ENCODE assay signal across 1 cellular context in the genomic region with DNA sequence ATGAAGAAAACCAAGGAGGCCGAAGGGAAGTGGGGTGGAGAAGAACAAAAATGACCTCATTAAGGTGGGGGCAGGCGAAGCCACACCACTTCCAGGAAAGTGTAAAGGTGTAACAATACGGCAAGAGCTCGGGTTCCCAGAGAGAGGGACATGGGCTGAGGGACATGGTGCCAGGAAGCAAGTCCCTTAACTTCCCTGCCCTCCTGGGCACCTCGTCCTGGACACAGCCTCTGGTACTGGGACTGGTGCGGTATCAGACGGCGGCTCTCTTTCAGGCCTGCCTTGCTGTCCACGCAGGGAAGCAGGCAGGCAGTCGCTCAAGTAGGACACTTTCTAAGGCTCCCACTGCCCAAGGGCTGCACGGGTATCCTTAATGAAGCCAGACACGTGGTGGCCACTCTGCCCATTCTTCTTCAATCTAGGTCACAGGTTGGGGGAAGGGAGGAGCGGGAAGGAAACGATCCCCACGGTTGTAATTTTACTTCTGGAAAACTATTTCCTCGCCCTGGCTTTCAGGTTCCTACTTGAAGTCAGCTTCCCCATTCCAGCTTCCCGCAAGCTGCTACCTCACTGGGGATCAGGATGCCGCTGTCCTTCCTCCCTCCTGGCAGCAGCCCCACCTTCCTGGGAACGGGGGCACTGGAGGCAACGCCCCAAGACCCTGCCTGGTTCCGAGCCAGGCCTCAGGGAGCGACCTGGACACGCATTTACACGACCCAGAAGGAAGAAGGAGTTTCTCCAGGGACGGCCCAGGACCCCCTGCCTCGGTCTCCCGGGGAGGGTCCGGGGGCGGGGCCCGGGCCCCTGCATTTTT.
TF ChIP-seq lines count a peak whose summit lies in the region.

No MANE protein-coding gene starts in this region.

TF ChIP-seq in H1, 55 proteins besides CTCF, POLR2A, EP300 and RAD21:
- TF ChIP-seq TAF1 (IDR thresholded peaks at IDR 0.05; ENCODE audit: low read depth, low read length) (peak; percentile 22; the same call in 1 of the 2 replicates), POLR2AphosphoS5 (IDR thresholded peaks at IDR 0.05; ENCODE audit: low read depth, low read length) (0 out of 2 replicates have a peak, but pooled peaks have one; percentile 44), TCF12 (IDR thresholded peaks at IDR 0.05; ENCODE audit: low read depth, low read length) (no peak)
- TF ChIP-seq, protein P1, sequence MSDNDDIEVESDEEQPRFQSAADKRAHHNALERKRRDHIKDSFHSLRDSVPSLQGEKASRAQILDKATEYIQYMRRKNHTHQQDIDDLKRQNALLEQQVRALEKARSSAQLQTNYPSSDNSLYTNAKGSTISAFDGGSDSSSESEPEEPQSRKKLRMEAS (IDR thresholded peaks at IDR 0.05) = 0 out of 2 replicates have a peak, but pooled peaks have one; percentile 42
